ENCODE assay signal across 1 cellular context in genomic region chr2:101112772-101113157, GRCh38.
TF ChIP-seq lines count a peak whose summit lies in the region.

No MANE protein-coding gene starts in this region.

TF ChIP-seq in H1, 55 proteins besides CTCF, POLR2A, EP300 and RAD21 (continued from another document):
- no peak for TF ChIP-seq CHD7 (IDR thresholded peaks at IDR 0.05; ENCODE audit: insufficient replicate concordance, low read length)
- no peak for TF ChIP-seq EGR1 (IDR thresholded peaks at IDR 0.05; ENCODE audit: borderline replicate concordance, low read depth, low read length)
- no peak for TF ChIP-seq KDM1A (IDR thresholded peaks at IDR 0.05; ENCODE audit: borderline replicate concordance, low read length)
- no peak for TF ChIP-seq MAFK (IDR thresholded peaks at IDR 0.05; ENCODE audit: low read depth, low read length)
- TF ChIP-seq CBX8 (IDR thresholded peaks at IDR 0.05; ENCODE audit: borderline replicate concordance, low read depth, low read length) = no peak
- no peak for TF ChIP-seq TCF12 (IDR thresholded peaks at IDR 0.05; ENCODE audit: low read depth, low read length)
- TF ChIP-seq KDM5A (IDR thresholded peaks at IDR 0.05; ENCODE audit: low read length) = no peak
- TF ChIP-seq TAF1 (IDR thresholded peaks at IDR 0.05; ENCODE audit: low read depth, low read length) = no peak
- TF ChIP-seq HDAC6 (IDR thresholded peaks at IDR 0.05; ENCODE audit: low read depth, low read length) = no peak
- no peak for TF ChIP-seq SIX5 (IDR thresholded peaks at IDR 0.05; ENCODE audit: low read depth, low read length)
- TF ChIP-seq RNF2 (IDR thresholded peaks at IDR 0.05; ENCODE audit: borderline replicate concordance, low read depth, low read length, missing control alignments, poor library complexity, severe bottlenecking) = no peak
- no peak for TF ChIP-seq GABPA (IDR thresholded peaks at IDR 0.05; ENCODE audit: borderline replicate concordance, insufficient read depth, low read length)
- TF ChIP-seq POLR2AphosphoS5 (IDR thresholded peaks at IDR 0.05; ENCODE audit: low read depth, low read length) = no peak
- no peak for TF ChIP-seq BACH1 (IDR thresholded peaks at IDR 0.05; ENCODE audit: low read length)
- TF ChIP-seq NRF1 (IDR thresholded peaks at IDR 0.05; ENCODE audit: low read depth, low read length) = no peak
- TF ChIP-seq YY1 (IDR thresholded peaks at IDR 0.05; ENCODE audit: low read depth, low read length) = no peak
